1 cellular context compared by ENCODE assay signal in genomic region chr12:123033392-123034021, GRCh38.
TF ChIP-seq lines count a peak whose summit lies in the region.

No MANE protein-coding gene starts in this region.

TF ChIP-seq in K562, 482 proteins besides CTCF, POLR2A, EP300 and RAD21 (continued from another document and continues in another):
- TF ChIP-seq E2F5 (CRISPR knock-in tag; IDR thresholded peaks at IDR 0.05) (no peak), MCM5 (IDR thresholded peaks at IDR 0.05; ENCODE audit: low read depth) (no peak), MEIS2 (IDR thresholded peaks at IDR 0.05; ENCODE audit: partially characterized antibody) (peak; percentile 49), ZNF277 (CRISPR knock-in tag; IDR thresholded peaks at IDR 0.05; ENCODE audit: borderline replicate concordance) (no peak), KHSRP (IDR thresholded peaks at IDR 0.05) (no peak), ZNF436 (CRISPR knock-in tag; IDR thresholded peaks at IDR 0.05) (no peak), WHSC1 (IDR thresholded peaks at IDR 0.05; ENCODE audit: low read length) (no peak), ZNF174 (CRISPR knock-in tag; IDR thresholded peaks at IDR 0.05) (no peak), SUPT5H (IDR thresholded peaks at IDR 0.05) (no peak), RFX5 (IDR thresholded peaks at IDR 0.05; ENCODE audit: low read depth, low read length) (no peak), MLLT1 (IDR thresholded peaks at IDR 0.05) (no peak), STAT5A (IDR thresholded peaks at IDR 0.05; ENCODE audit: borderline replicate concordance, low read length) (no peak), NCOR1 (IDR thresholded peaks at IDR 0.05) (peak; percentile 62), EGR1 (conservative IDR thresholded peaks at IDR 0.05) (no peak), CBFA2T2 (conservative IDR thresholded peaks at IDR 0.05) (peak; percentile 69), NR4A1 (CRISPR knock-in tag; IDR thresholded peaks at IDR 0.05) (no peak), NR4A1 (tag; IDR thresholded peaks at IDR 0.05) (no peak), NR2C2 (CRISPR knock-in tag; IDR thresholded peaks at IDR 0.05) (no peak), NR2C2 (tag; IDR thresholded peaks at IDR 0.05) (no peak), CTBP1 (IDR thresholded peaks at IDR 0.05; ENCODE audit: borderline replicate concordance) (peak; percentile 71; the same call in 1 of the 2 replicates), CCAR2 (IDR thresholded peaks at IDR 0.05; ENCODE audit: low read depth, low read length) (no peak), ZMIZ1 (IDR thresholded peaks at IDR 0.05; ENCODE audit: low read depth in 2 of 2, low read length in 2 of 2) (no peak), NFXL1 (CRISPR knock-in tag; IDR thresholded peaks at IDR 0.05) (no peak), HMG20A (CRISPR knock-in tag; conservative IDR thresholded peaks at IDR 0.05) (no peak), ESRRB (CRISPR knock-in tag; IDR thresholded peaks at IDR 0.05; ENCODE audit: borderline replicate concordance) (no peak), ZNF133 (CRISPR knock-in tag; IDR thresholded peaks at IDR 0.05) (no peak), EHMT2 (IDR thresholded peaks at IDR 0.05) (0 out of 2 replicates have a peak, but pooled peaks have one; percentile 13), ZNF263 (CRISPR knock-in tag; IDR thresholded peaks at IDR 0.05; ENCODE audit: borderline replicate concordance) (no peak), TCF7L2 (IDR thresholded peaks at IDR 0.05; ENCODE audit: low read depth, low read length) (no peak), ESRRA (IDR thresholded peaks at IDR 0.05; ENCODE audit: borderline replicate concordance, low read depth) (no peak), SAFB2 (IDR thresholded peaks at IDR 0.05; ENCODE audit: borderline replicate concordance, low read depth, low read length, severe bottlenecking) (no peak), MED1 (CRISPR knock-in tag; IDR thresholded peaks at IDR 0.05; ENCODE audit: borderline replicate concordance) (no peak), ZNF507 (tag; conservative IDR thresholded peaks at IDR 0.05) (no peak), OTX1 (CRISPR knock-in tag; IDR thresholded peaks at IDR 0.05) (no peak), ZNF354B (CRISPR knock-in tag; IDR thresholded peaks at IDR 0.05) (no peak), ZFP36 (IDR thresholded peaks at IDR 0.05; ENCODE audit: low read depth, low read length, partially characterized antibody) (no peak), ZNF717 (CRISPR knock-in tag; IDR thresholded peaks at IDR 0.05) (no peak), ATF6 (CRISPR knock-in tag; IDR thresholded peaks at IDR 0.05) (no peak), AFF4 (CRISPR knock-in tag; IDR thresholded peaks at IDR 0.05) (no peak), RHOXF2B (CRISPR knock-in tag; conservative IDR thresholded peaks at IDR 0.05) (no peak), ZBTB7A (IDR thresholded peaks at IDR 0.05; ENCODE audit: borderline replicate concordance, control insufficient read depth, low read depth, low read length) (no peak), TAF15 (IDR thresholded peaks at IDR 0.05; ENCODE audit: low read depth, low read length) (no peak), ILK (tag; IDR thresholded peaks at IDR 0.05; ENCODE audit: borderline replicate concordance, low read depth) (no peak), ZNF24 (IDR thresholded peaks at IDR 0.05) (no peak), ZSCAN32 (CRISPR knock-in tag; IDR thresholded peaks at IDR 0.05) (no peak)
- TF ChIP-seq, protein P1, sequence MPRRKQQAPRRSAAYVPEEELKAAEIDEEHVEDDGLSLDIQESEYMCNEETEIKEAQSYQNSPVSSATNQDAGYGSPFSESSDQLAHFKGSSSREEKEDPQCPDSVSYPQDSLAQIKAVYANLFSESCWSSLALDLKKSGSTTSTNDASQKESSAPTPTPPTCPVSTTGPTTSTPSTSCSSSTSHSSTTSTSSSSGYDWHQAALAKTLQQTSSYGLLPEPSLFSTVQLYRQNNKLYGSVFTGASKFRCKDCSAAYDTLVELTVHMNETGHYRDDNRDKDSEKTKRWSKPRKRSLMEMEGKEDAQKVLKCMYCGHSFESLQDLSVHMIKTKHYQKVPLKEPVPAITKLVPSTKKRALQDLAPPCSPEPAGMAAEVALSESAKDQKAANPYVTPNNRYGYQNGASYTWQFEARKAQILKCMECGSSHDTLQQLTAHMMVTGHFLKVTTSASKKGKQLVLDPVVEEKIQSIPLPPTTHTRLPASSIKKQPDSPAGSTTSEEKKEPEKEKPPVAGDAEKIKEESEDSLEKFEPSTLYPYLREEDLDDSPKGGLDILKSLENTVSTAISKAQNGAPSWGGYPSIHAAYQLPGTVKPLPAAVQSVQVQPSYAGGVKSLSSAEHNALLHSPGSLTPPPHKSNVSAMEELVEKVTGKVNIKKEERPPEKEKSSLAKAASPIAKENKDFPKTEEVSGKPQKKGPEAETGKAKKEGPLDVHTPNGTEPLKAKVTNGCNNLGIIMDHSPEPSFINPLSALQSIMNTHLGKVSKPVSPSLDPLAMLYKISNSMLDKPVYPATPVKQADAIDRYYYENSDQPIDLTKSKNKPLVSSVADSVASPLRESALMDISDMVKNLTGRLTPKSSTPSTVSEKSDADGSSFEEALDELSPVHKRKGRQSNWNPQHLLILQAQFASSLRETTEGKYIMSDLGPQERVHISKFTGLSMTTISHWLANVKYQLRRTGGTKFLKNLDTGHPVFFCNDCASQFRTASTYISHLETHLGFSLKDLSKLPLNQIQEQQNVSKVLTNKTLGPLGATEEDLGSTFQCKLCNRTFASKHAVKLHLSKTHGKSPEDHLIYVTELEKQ (CRISPR knock-in tag; IDR thresholded peaks at IDR 0.05): no peak
- TF ChIP-seq, protein P2, sequence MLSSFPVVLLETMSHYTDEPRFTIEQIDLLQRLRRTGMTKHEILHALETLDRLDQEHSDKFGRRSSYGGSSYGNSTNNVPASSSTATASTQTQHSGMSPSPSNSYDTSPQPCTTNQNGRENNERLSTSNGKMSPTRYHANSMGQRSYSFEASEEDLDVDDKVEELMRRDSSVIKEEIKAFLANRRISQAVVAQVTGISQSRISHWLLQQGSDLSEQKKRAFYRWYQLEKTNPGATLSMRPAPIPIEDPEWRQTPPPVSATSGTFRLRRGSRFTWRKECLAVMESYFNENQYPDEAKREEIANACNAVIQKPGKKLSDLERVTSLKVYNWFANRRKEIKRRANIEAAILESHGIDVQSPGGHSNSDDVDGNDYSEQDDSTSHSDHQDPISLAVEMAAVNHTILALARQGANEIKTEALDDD (IDR thresholded peaks at IDR 0.05): no peak
- TF ChIP-seq, protein P3, sequence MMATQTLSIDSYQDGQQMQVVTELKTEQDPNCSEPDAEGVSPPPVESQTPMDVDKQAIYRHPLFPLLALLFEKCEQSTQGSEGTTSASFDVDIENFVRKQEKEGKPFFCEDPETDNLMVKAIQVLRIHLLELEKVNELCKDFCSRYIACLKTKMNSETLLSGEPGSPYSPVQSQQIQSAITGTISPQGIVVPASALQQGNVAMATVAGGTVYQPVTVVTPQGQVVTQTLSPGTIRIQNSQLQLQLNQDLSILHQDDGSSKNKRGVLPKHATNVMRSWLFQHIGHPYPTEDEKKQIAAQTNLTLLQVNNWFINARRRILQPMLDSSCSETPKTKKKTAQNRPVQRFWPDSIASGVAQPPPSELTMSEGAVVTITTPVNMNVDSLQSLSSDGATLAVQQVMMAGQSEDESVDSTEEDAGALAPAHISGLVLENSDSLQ (IDR thresholded peaks at IDR 0.05): peak; percentile 62; the same call in 1 of the 2 replicates
